1 cellular context compared by ENCODE assay signal in genomic region chr3:63795438-63795837, GRCh38.
TF ChIP-seq lines count a peak whose summit lies in the region.

No MANE protein-coding gene starts in this region.

TF ChIP-seq in GM23338, 12 proteins besides CTCF, POLR2A, EP300 and RAD21:
- TF ChIP-seq ETS1 (IDR thresholded peaks at IDR 0.05) (no peak), CREB1 (CRISPR knock-in tag; IDR thresholded peaks at IDR 0.05; ENCODE audit: low read depth) (no peak), ZNF462 (CRISPR knock-in tag; IDR thresholded peaks at IDR 0.05) (no peak), JUNB (IDR thresholded peaks at IDR 0.05; ENCODE audit: unreplicated experiment) (no peak), ZNF114 (CRISPR knock-in tag; IDR thresholded peaks at IDR 0.05) (no peak), POLR2AphosphoS5 (IDR thresholded peaks at IDR 0.05; ENCODE audit: low read depth) (no peak), ZNF331 (CRISPR knock-in tag; IDR thresholded peaks at IDR 0.05; ENCODE audit: low read depth) (no peak), STAT1 (IDR thresholded peaks at IDR 0.05; ENCODE audit: unreplicated experiment) (no peak), REST (IDR thresholded peaks at IDR 0.05; ENCODE audit: unreplicated experiment) (no peak), EZH2phosphoT487 (IDR thresholded peaks at IDR 0.05; ENCODE audit: unreplicated experiment) (no peak), EZH2 (IDR thresholded peaks at IDR 0.05; ENCODE audit: low read depth, unreplicated experiment) (no peak), NANOG (IDR thresholded peaks at IDR 0.05; ENCODE audit: borderline replicate concordance) (no peak)
TF ChIP-seq in GM23338: peak in this region for 0.
